ENCODE assay signal across 23 cellular contexts in the genomic region with DNA sequence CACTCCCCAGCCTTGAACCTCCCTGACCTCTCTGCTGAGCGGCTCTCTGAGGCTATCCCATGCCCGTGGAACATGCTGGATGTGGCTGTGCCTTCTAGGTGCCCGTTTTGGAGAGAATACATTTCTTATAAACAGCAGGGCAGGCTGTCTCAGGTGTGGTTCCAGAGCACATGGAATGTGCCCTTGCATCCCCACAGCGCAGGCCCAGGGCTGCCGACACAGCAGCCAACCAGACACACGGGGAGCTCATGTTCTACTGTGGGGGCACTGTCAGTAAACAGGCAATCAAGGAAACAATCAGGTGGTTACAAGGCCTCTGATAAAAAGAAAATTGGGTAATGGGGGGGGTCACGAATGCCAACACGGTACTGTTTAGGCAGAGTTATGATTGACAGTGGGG. TPM values are rescaled to one million over a fixed set of nuclear protein-coding genes. Genes with fewer than 3 reads are reported as not detected.
"Had no signal": no experiment of that assay in that cellular context is flagged by ENCODE, and none has a peak within 500 bp of the region (broad histone marks: within the 10 kb centered on the region; RNA-seq: fewer than 3 reads in every experiment).

No MANE protein-coding gene starts in this region.

- H3K27me3 ChIP-seq: right atrium auricular region, right lobe of liver, tibial nerve, uterus had no signal

- H3K9me3 Mint-ChIP-seq: memory B cell; naive thymus-derived CD4-positive, alpha-beta T cell; natural killer cell treated with Interleukin-12 subunit alpha and Interleukin-12 subunit beta and Interleukin-15 and Interleukin-18, amount 100 ng/mL, for 72 hours; stimulated activated effector memory CD8-positive, alpha-beta T cell treated with anti-CD3 and anti-CD28 coated beads, Interleukin-12 subunit alpha, Interleukin-12 subunit beta, amount 100 ng/mL, for 72 hours; stimulated activated naive CD8-positive, alpha-beta T cell treated with anti-CD3 and anti-CD28 coated beads, Interleukin-15, amount 100 ng/mL, for 72 hours; type B pancreatic cell had no signal

- H3K27me3 Mint-ChIP-seq: memory B cell; naive thymus-derived CD4-positive, alpha-beta T cell; natural killer cell treated with Interleukin-12 subunit alpha and Interleukin-12 subunit beta and Interleukin-15 and Interleukin-18, amount 100 ng/mL, for 72 hours; stimulated activated naive CD8-positive, alpha-beta T cell treated with anti-CD3 and anti-CD28 coated beads, Interleukin-15, amount 100 ng/mL, for 72 hours had no signal

- H3K4me1 Mint-ChIP-seq: stimulated activated effector memory CD8-positive, alpha-beta T cell treated with anti-CD3 and anti-CD28 coated beads, Interleukin-12 subunit alpha, Interleukin-12 subunit beta, amount 100 ng/mL, for 72 hours; stimulated activated naive CD8-positive, alpha-beta T cell treated with anti-CD3 and anti-CD28 coated beads, Interleukin-15, amount 100 ng/mL, for 72 hours had no signal

- H3K27ac Mint-ChIP-seq: memory B cell; natural killer cell treated with Interleukin-12 subunit alpha and Interleukin-12 subunit beta and Interleukin-15 and Interleukin-18, amount 100 ng/mL, for 72 hours; stimulated activated effector memory CD8-positive, alpha-beta T cell treated with anti-CD3 and anti-CD28 coated beads, Interleukin-12 subunit alpha, Interleukin-12 subunit beta, amount 100 ng/mL, for 72 hours; stimulated activated naive CD8-positive, alpha-beta T cell treated with anti-CD3 and anti-CD28 coated beads, Interleukin-15, amount 100 ng/mL, for 72 hours; type B pancreatic cell had no signal

- H3K9me3 ChIP-seq: left ventricle myocardium inferior, mucosa of descending colon, right atrium auricular region, right lobe of liver, tibial nerve, uterus had no signal

- H2AFZ ChIP-seq: parathyroid adenoma had no signal

- H3K4me1 ChIP-seq: right lobe of liver, uterus had no signal

- ATAC-seq: mucosa of descending colon; naive thymus-derived CD4-positive, alpha-beta T cell; right lobe of liver; stimulated activated effector memory CD8-positive, alpha-beta T cell treated with anti-CD3 and anti-CD28 coated beads, Interleukin-12 subunit alpha, Interleukin-12 subunit beta, amount 100 ng/mL, for 72 hours; stimulated activated naive CD8-positive, alpha-beta T cell treated with anti-CD3 and anti-CD28 coated beads, Interleukin-15, amount 100 ng/mL, for 72 hours had no signal

- H3K4me3 Mint-ChIP-seq: memory B cell; naive thymus-derived CD4-positive, alpha-beta T cell; natural killer cell treated with Interleukin-12 subunit alpha and Interleukin-12 subunit beta and Interleukin-15 and Interleukin-18, amount 100 ng/mL, for 72 hours; stimulated activated effector memory CD8-positive, alpha-beta T cell treated with anti-CD3 and anti-CD28 coated beads, Interleukin-12 subunit alpha, Interleukin-12 subunit beta, amount 100 ng/mL, for 72 hours; stimulated activated naive CD8-positive, alpha-beta T cell treated with anti-CD3 and anti-CD28 coated beads, Interleukin-15, amount 100 ng/mL, for 72 hours; type B pancreatic cell had no signal

- H3K27ac ChIP-seq: left ventricle myocardium inferior, parathyroid adenoma, right atrium auricular region, right lobe of liver, skin epidermis, tibial nerve, uterus had no signal

- DNase-seq: hypothalamus; islet precursor cell; left ventricle myocardium inferior; midbrain; mucosa of descending colon; naive thymus-derived CD4-positive, alpha-beta T cell; nucleus accumbens; right lobe of liver; stimulated activated CD4-positive, alpha-beta T cell treated with anti-CD3 and anti-CD28 coated beads, Interleukin-12 subunit alpha, Interleukin-12 subunit beta, amount 100 ng/mL, for 4 hours; stimulated activated CD4-positive, alpha-beta T cell treated with anti-CD3 and anti-CD28 coated beads, Interleukin-15, amount 100 ng/mL, for 24 hours; stimulated activated CD4-positive, alpha-beta T cell treated with anti-CD3 and anti-CD28 coated beads, Interleukin-4, amount 100 ng/mL, for 24 hours; stimulated activated naive CD4-positive, alpha-beta T cell treated with Interleukin-2 at 50 U/mL for 16 hours; stimulated activated naive CD8-positive, alpha-beta T cell treated with anti-CD3 and anti-CD28 coated beads, Interleukin-15, amount 100 ng/mL, for 72 hours; substantia nigra; uterus had no signal

- H3K9ac ChIP-seq: parathyroid adenoma had no signal

- H3K36me3 ChIP-seq: left ventricle myocardium inferior, right atrium auricular region, right lobe of liver, tibial nerve, uterus had no signal

- H3K36me3 Mint-ChIP-seq: natural killer cell treated with Interleukin-12 subunit alpha and Interleukin-12 subunit beta and Interleukin-15 and Interleukin-18, amount 100 ng/mL, for 72 hours; stimulated activated effector memory CD8-positive, alpha-beta T cell treated with anti-CD3 and anti-CD28 coated beads, Interleukin-12 subunit alpha, Interleukin-12 subunit beta, amount 100 ng/mL, for 72 hours had no signal

- H3K4me3 ChIP-seq: left ventricle myocardium inferior, mucosa of descending colon, right atrium auricular region, right lobe of liver, skin epidermis, tibial nerve, uterus had no signal

RNA-seq across cellular contexts. Expression of gene FOXC1, which starts 30.8 kb away (rescaled TPM):
- total RNA-seq: naive thymus-derived CD4-positive, alpha-beta T cell had no signal
- polyA plus RNA-seq: naive thymus-derived CD4-positive, alpha-beta T cell had no signal
